In the genomic region with DNA sequence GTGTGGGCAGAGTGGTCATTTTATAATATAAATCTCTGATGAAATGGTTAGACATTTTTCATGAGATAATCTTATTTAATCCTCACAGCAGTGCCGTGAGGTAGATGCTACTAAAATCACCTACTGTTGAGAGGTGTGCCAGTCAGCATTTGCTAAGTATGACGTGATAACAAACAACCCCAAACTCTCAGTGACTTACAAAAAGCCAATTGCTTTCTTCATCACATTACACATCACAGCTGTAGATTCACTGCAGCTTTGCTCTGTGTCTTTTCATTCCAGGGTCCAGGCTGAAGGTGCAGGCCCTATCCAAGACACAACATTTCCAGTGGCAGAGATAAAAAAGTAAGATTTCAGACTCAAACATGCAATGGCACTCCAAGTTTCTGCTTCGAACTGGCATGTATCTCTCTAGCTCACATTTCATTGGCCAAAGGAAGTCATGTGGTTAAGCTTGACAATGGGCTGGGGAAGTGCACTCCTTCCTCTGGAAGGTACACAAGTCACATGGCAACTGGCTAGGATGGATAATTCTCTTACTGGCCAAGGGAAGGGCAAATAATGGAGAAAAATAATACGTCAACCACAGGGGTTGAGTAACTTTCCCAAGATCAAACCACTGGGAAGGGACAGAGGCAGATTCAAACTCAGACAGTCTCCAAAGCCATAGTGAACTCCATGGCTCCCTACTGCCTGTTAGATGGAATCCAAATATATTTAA, we compare ENCODE assay signal across 12 cellular contexts.
DNase-seq lines count a peak whose midpoint lies in the region; ATAC-seq, FAIRE-seq and TF ChIP-seq lines count a peak whose summit lies in the region.
"Had no signal": no experiment of that assay in that cellular context is flagged by ENCODE, and none has a peak within 500 bp of the region (broad histone marks: within the 10 kb centered on the region; RNA-seq: fewer than 3 reads in every experiment).

No MANE protein-coding gene starts in this region.

- H3K4me3 ChIP-seq in A549 (peak overlapping the region; percentile 18; the same call in 1 of the 3 replicates), lower lobe of right lung (no peak overlapping the region), kidney (ENCODE audit: low read length in 2 of 2) (no peak overlapping the region)

- no peaks in the 10 kb centered on the region for H3K36me3 Mint-ChIP-seq in MCF 10A (ENCODE audit: insufficient read depth, unreplicated experiment)

- no peak for TF ChIP-seq CTCF in A549 (IDR thresholded peaks at IDR 0.05)
- TF ChIP-seq CTCF in MCF 10A (IDR thresholded peaks at IDR 0.05; ENCODE audit: unreplicated experiment), result no peak
- TF ChIP-seq CTCF in lower lobe of right lung (IDR thresholded peaks at IDR 0.05), result no peak
- no peak for TF ChIP-seq CTCF in kidney (IDR thresholded peaks at IDR 0.05; ENCODE audit: borderline replicate concordance, extremely low read depth, insufficient read depth)

- H3K4me1 Mint-ChIP-seq in MCF 10A (ENCODE audit: insufficient read depth, unreplicated experiment), result peaks cover 24% of the 10 kb centered on the region

- peak overlapping the region; percentile 95 for H3K27ac ChIP-seq in A549
- H3K27ac ChIP-seq in lower lobe of right lung, result peak overlapping the region; percentile 47
- peak overlapping the region in 1 of 2 donors; percentile 36 for H3K27ac ChIP-seq in kidney (ENCODE audit: low read depth in 2 of 2, low read length in 2 of 2)

- H3K36me3 ChIP-seq in lower lobe of right lung, result no peaks in the 10 kb centered on the region
- no peaks in the 10 kb centered on the region for H3K36me3 ChIP-seq in kidney (ENCODE audit: control insufficient read depth in 1 of 2, insufficient read depth in 2 of 2, low read length in 2 of 2)

- peak overlapping the region; percentile 56 for H3K4me3 Mint-ChIP-seq in MCF 10A (ENCODE audit: unreplicated experiment)
- H3K4me3 Mint-ChIP-seq: activated naive CD8-positive, alpha-beta T cell treated with anti-CD3 and anti-CD28 coated beads, Interleukin-2, amount 50 U/mL, for 24 hours had no signal

- FAIRE-seq in A549 (lab: Jason Lieb, UNC) (peak; percentile 99), kidney (lab: Jason Lieb, UNC) (no peak)

- no peaks in the 10 kb centered on the region for H3K9me3 Mint-ChIP-seq in MCF 10A (ENCODE audit: unreplicated experiment)
- H3K9me3 Mint-ChIP-seq: activated naive CD8-positive, alpha-beta T cell treated with anti-CD3 and anti-CD28 coated beads, Interleukin-2, amount 50 U/mL, for 24 hours had no signal

- no peak for TF ChIP-seq POLR2A in A549 (IDR thresholded peaks at IDR 0.05; ENCODE audit: low read length)

- DNase-seq in A549 (ENCODE audit: low read depth in 1 of 2, low spot score in 1 of 2) (peak; percentile 82 to 98), M059J (ENCODE audit: low read depth) (peak; percentile 82), MCF 10A (ENCODE audit: unreplicated experiment) (peak; percentile 92), lower lobe of right lung (no peak), NCI-H2081 treated with DMSO at 0.1 percent for 48 hours (lab: John Stamatoyannopoulos, UW) (no peak), NCI-H187 treated with DMSO at 0.1 percent for 48 hours (lab: John Stamatoyannopoulos, UW) (no peak), kidney (no peak)
- DNase-seq: activated CD4-positive, alpha-beta T cell treated with anti-CD3 and anti-CD28 coated beads, Interleukin-2, amount 50 U/mL, for 4 hours; NCI-H187; Right ventricle myocardium superior had no signal

- no peak for TF ChIP-seq RAD21 in A549 (conservative IDR thresholded peaks at IDR 0.05 in 1 of 2, IDR thresholded peaks at IDR 0.05 in 1 of 2)

- H3K27me3 ChIP-seq in lower lobe of right lung (ENCODE audit: low read depth), result no peaks in the 10 kb centered on the region

- peaks cover 80% of the 10 kb centered on the region for H3K4me1 ChIP-seq in A549
- peaks cover 16% of the 10 kb centered on the region for H3K4me1 ChIP-seq in lower lobe of right lung
- H3K4me1 ChIP-seq in kidney (ENCODE audit: control insufficient read depth in 1 of 2, insufficient read depth in 1 of 2, low read depth in 1 of 2, low read length in 2 of 2), result peaks cover 6 to 7% of the 10 kb centered on the region in 2 donors

- no peaks in the 10 kb centered on the region for H3K27me3 Mint-ChIP-seq in MCF 10A (ENCODE audit: insufficient read depth, unreplicated experiment)

- BruUV-seq in MCF 10A (replicated peaks; lab: Mats Ljungman, UMichigan), result no TSS peak

- no peak overlapping the region for H3K9ac ChIP-seq in kidney (ENCODE audit: low read length in 2 of 2)

- intact Hi-C loops in MCF 10A (cut with micrococcal nuclease) (loop anchor here (5.0 kb wide), 1 partner anchor 33 kb away; no protein-coding TSS in a partner anchor), lower lobe of right lung (cut with DNase I) (no loop called here), kidney (cut with DNase I) (no loop called here)

- CTCF ChIA-PET in A549 (lab: Yijun Ruan, JAX) (interaction anchor here (0.6 to 1.8 kb wide), 10 partner anchors 13 to 130 kb away, joined by 3 to 6 read pairs (median 3); no protein-coding TSS in a partner anchor), MCF 10A (lab: Yijun Ruan, JAX) (interaction anchor here (0.6 to 2.8 kb wide), 15 partner anchors 10 to 705 kb away, joined by 3 to 25 read pairs (median 4); partner anchors contain the start of gene SCAND1)

- POLR2A ChIA-PET in A549 (lab: Yijun Ruan, JAX) (interaction anchor here (0.7 to 2.9 kb wide), 8 partner anchors 10 to 468 kb away, joined by 3 to 18 read pairs (median 3); no protein-coding TSS in a partner anchor), MCF 10A (lab: Yijun Ruan, JAX) (interaction anchor here (0.6 to 5.7 kb wide), 28 partner anchors 8 to 767 kb away, joined by 3 to 80 read pairs (median 5); partner anchors contain the start of genes RBM39 and SCAND1)

- peaks cover 11% of the 10 kb centered on the region; the same call in 2 of the 3 replicates for H3K9me3 ChIP-seq in A549
- no peaks in the 10 kb centered on the region for H3K9me3 ChIP-seq in lower lobe of right lung
- H3K9me3 ChIP-seq in kidney (ENCODE audit: control insufficient read depth in 1 of 2, low read length in 2 of 2), result no peaks in the 10 kb centered on the region

- 19% methylated on average over 4 of the region's 4 CpGs for WGBS in A549 (ENCODE audit: missing lambda C conversion rate)

- no peak; a peak in 1 of 5 replicates for TF ChIP-seq EP300 in A549 (IDR thresholded peaks at IDR 0.05)

- peak overlapping the region; percentile 85 for H3K27ac Mint-ChIP-seq in MCF 10A (ENCODE audit: low read depth, unreplicated experiment)
- H3K27ac Mint-ChIP-seq: activated naive CD8-positive, alpha-beta T cell treated with anti-CD3 and anti-CD28 coated beads, Interleukin-2, amount 50 U/mL, for 24 hours had no signal

- H3K4me2 ChIP-seq in A549, result peak overlapping the region; percentile 92

- peak; percentile 82 to 88 for ATAC-seq in A549
- ATAC-seq in lower lobe of right lung, result peak; percentile 64 to 79
- no peak for ATAC-seq in HG02798 (IDR thresholded peaks at IDR 0.05; ENCODE audit: poor library complexity, unreplicated experiment)

TF ChIP-seq in A549, 52 proteins besides CTCF, POLR2A, EP300 and RAD21 (continues in another document):
- TF ChIP-seq CBX8 (IDR thresholded peaks at IDR 0.05) (no peak), CEBPB (IDR thresholded peaks at IDR 0.05) (peak; percentile 22 to 68; a peak in 3 of 4 replicates), ZC3H11A (IDR thresholded peaks at IDR 0.05) (no peak), RCOR1 (IDR thresholded peaks at IDR 0.05; ENCODE audit: low read depth, low read length) (no peak), RARB (CRISPR knock-in tag; IDR thresholded peaks at IDR 0.05) (no peak), POLR2AphosphoS2 (conservative IDR thresholded peaks at IDR 0.05; ENCODE audit: low read length) (no peak), USF2 (IDR thresholded peaks at IDR 0.05) (peak; percentile 96), HOXA7 (CRISPR knock-in tag; IDR thresholded peaks at IDR 0.05) (peak; percentile 79; the same call in 1 of the 2 replicates), ZSCAN20 (CRISPR knock-in tag; IDR thresholded peaks at IDR 0.05) (no peak), HOXB5 (CRISPR knock-in tag; IDR thresholded peaks at IDR 0.05) (0 out of 2 replicates have a peak, but pooled peaks have one; percentile 34), EHF (CRISPR knock-in tag; IDR thresholded peaks at IDR 0.05) (peak; percentile 16; the same call in 1 of the 2 replicates), FOSB (CRISPR knock-in tag; IDR thresholded peaks at IDR 0.05) (no peak), EHMT2 (IDR thresholded peaks at IDR 0.05; ENCODE audit: low read depth) (no peak), PHF8 (IDR thresholded peaks at IDR 0.05; ENCODE audit: borderline replicate concordance, low read depth) (no peak), MAFK (IDR thresholded peaks at IDR 0.05; ENCODE audit: partially characterized antibody) (peak; percentile 38), KDM5A (IDR thresholded peaks at IDR 0.05) (no peak), HOXB13 (CRISPR knock-in tag; IDR thresholded peaks at IDR 0.05; ENCODE audit: low read depth) (peak; percentile 31), GATA3 (IDR thresholded peaks at IDR 0.05; ENCODE audit: borderline replicate concordance) (no peak)
- TF ChIP-seq, protein P1, sequence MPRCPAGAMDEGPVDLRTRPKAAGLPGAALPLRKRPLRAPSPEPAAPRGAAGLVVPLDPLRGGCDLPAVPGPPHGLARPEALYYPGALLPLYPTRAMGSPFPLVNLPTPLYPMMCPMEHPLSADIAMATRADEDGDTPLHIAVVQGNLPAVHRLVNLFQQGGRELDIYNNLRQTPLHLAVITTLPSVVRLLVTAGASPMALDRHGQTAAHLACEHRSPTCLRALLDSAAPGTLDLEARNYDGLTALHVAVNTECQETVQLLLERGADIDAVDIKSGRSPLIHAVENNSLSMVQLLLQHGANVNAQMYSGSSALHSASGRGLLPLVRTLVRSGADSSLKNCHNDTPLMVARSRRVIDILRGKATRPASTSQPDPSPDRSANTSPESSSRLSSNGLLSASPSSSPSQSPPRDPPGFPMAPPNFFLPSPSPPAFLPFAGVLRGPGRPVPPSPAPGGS (IDR thresholded peaks at IDR 0.05), result no peak
- TF ChIP-seq, protein P2, sequence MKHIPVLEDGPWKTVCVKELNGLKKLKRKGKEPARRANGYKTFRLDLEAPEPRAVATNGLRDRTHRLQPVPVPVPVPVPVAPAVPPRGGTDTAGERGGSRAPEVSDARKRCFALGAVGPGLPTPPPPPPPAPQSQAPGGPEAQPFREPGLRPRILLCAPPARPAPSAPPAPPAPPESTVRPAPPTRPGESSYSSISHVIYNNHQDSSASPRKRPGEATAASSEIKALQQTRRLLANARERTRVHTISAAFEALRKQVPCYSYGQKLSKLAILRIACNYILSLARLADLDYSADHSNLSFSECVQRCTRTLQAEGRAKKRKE (CRISPR knock-in tag; IDR thresholded peaks at IDR 0.05; ENCODE audit: low read depth), result no peak

Comparison
In these comparisons a context has a peak if more than half of its experiments do, and no peak if none do; other contexts are left out.
1. DNase-seq: peak in A549 (2 of 2), M059J (single experiment) and MCF 10A (single experiment); none in lower lobe of right lung (single experiment), NCI-H2081 treated with DMSO at 0.1 percent for 48 hours (single experiment), NCI-H187 treated with DMSO at 0.1 percent for 48 hours (single experiment) and kidney (single experiment).